ENCODE assay signal across 8 cellular contexts in the genomic region with DNA sequence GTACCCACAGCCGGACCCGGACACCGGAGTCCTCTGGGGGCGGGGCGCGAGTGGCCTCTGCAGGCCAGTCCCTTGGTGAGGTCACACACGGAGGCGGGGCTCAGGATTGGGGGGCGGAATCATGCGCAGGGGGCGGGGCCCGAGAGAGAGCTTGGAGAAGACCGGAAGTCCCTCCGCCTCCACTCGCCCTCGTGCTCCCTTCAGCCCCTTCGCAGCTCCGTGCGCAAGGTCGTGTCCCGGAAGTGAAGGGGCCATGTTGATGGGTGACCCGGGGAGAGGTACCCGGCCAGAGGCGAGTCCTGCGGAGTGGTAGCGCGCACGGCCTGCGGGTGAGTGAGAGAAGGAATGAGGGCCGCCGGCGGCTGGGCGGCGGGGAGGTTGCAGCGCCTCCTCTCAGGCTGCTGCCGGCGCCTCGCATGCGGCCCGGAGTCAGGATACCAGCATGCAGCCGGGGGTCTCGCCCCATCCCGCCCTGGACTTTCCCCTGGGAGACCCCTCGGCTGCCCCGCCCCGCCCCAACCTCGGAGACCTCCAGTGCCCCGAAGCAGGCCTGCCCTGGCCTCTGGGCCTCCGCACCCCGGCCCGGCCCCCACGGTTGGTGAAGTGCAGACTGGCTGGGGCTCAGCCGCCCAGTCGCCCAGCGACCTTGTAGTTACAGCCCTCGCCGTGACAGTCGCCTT. TPM values are rescaled to one million over a fixed set of nuclear protein-coding genes. Genes with fewer than 3 reads are reported as not detected.
DNase-seq lines count a peak whose midpoint lies in the region; ATAC-seq and TF ChIP-seq lines count a peak whose summit lies in the region.

A gene (plus strand): TSS at position 182 of the 680 bp plus-strand sequence. CDS start 9,005 bp downstream, outside the sequence.

- H3K9ac ChIP-seq in DND-41 (ENCODE audit: low read depth, low read length), result peak within 1 kb of the TSS; percentile 83

- DNase-seq in DND-41, result peak; percentile 93
- peak; percentile 95 for DNase-seq in LHCN-M2 (ENCODE audit: low read depth)
- DNase-seq in RWPE1 (ENCODE audit: low spot score), result peak; percentile 82
- DNase-seq in activated T-helper 2 cell treated with anti-CD3 and anti-CD28 coated beads, Interferon-gamma antibody, Interleukin-2, Interleukin-4, amounts not matched to agents 10 μg/mL and 5 μg/mL and 100 μg/mL, durations not matched to agents 14 hours and 24 hours and 36 hours (ENCODE audit: low spot score), result peak; percentile 88
- peak; percentile 92 for DNase-seq in fibroblast of peridontal ligament (ENCODE audit: extremely low read depth)
- DNase-seq in natural killer cell treated with Interleukin-12 subunit alpha and Interleukin-12 subunit beta and Interleukin-15 and Interleukin-18, amount 100 ng/mL, for 72 hours (ENCODE audit: low spot score), result peak; percentile 99
- DNase-seq in stimulated activated naive CD8-positive, alpha-beta T cell treated with anti-CD3 and anti-CD28 coated beads, Interleukin-15, Interleukin-2, amounts not matched to agents 100 U/mL and 50 U/mL, for 24 hours, result peak; percentile 97

- peaks cover 26% of the 10 kb centered on the region for H3K4me1 Mint-ChIP-seq in activated T-helper 2 cell treated with anti-CD3 and anti-CD28 coated beads, Interferon-gamma antibody, Interleukin-2, Interleukin-4, amounts not matched to agents 10 μg/mL and 5 μg/mL and 100 μg/mL, durations not matched to agents 14 hours and 24 hours and 36 hours (ENCODE audit: low read depth)
- H3K4me1 Mint-ChIP-seq in natural killer cell treated with Interleukin-12 subunit alpha and Interleukin-12 subunit beta and Interleukin-15 and Interleukin-18, amount 100 ng/mL, for 72 hours (ENCODE audit: low read depth in 2 of 2), result peaks cover 26 to 42% of the 10 kb centered on the region in 2 donors

- peak within 1 kb of the TSS; percentile 84 for H2AFZ ChIP-seq in DND-41 (ENCODE audit: low read depth, low read length)

- peaks cover 43% of the 10 kb centered on the region for H3K36me3 Mint-ChIP-seq in activated T-helper 2 cell treated with anti-CD3 and anti-CD28 coated beads, Interferon-gamma antibody, Interleukin-2, Interleukin-4, amounts not matched to agents 10 μg/mL and 5 μg/mL and 100 μg/mL, durations not matched to agents 14 hours and 24 hours and 36 hours (ENCODE audit: low read depth)
- peaks cover 24% of the 10 kb centered on the region for H3K36me3 Mint-ChIP-seq in natural killer cell treated with Interleukin-12 subunit alpha and Interleukin-12 subunit beta and Interleukin-15 and Interleukin-18, amount 100 ng/mL, for 72 hours

- H3K36me3 ChIP-seq in DND-41 (ENCODE audit: insufficient read depth, low read length), result peaks cover 39% of the 10 kb centered on the region

- H3K4me1 ChIP-seq in DND-41 (ENCODE audit: insufficient read depth, low read length), result peaks cover 34% of the 10 kb centered on the region

- peaks cover 25% of the 10 kb centered on the region; the same call in 1 of the 2 replicates for H4K20me1 ChIP-seq in DND-41 (ENCODE audit: insufficient read depth, low read length)

- CTCF ChIA-PET in RWPE1 (lab: Yijun Ruan, JAX), result interaction anchor here (0.9 kb wide), 1 partner anchor 12 kb away, joined by 3 read pairs; no protein-coding TSS in a partner anchor

- peak within 1 kb of the TSS; percentile 98 for H3K27ac Mint-ChIP-seq in activated T-helper 2 cell treated with anti-CD3 and anti-CD28 coated beads, Interferon-gamma antibody, Interleukin-2, Interleukin-4, amounts not matched to agents 10 μg/mL and 5 μg/mL and 100 μg/mL, durations not matched to agents 14 hours and 24 hours and 36 hours
- H3K27ac Mint-ChIP-seq in natural killer cell treated with Interleukin-12 subunit alpha and Interleukin-12 subunit beta and Interleukin-15 and Interleukin-18, amount 100 ng/mL, for 72 hours, result peak within 1 kb of the TSS; percentile 87 to 90

- H3K9me3 Mint-ChIP-seq in activated T-helper 2 cell treated with anti-CD3 and anti-CD28 coated beads, Interferon-gamma antibody, Interleukin-2, Interleukin-4, amounts not matched to agents 10 μg/mL and 5 μg/mL and 100 μg/mL, durations not matched to agents 14 hours and 24 hours and 36 hours, result no peaks in the 10 kb centered on the region
- no peaks in the 10 kb centered on the region for H3K9me3 Mint-ChIP-seq in natural killer cell treated with Interleukin-12 subunit alpha and Interleukin-12 subunit beta and Interleukin-15 and Interleukin-18, amount 100 ng/mL, for 72 hours

- H3K27ac ChIP-seq in DND-41 (ENCODE audit: low read length) (peak within 1 kb of the TSS; percentile 76), RWPE1 (peak within 1 kb of the TSS; percentile 73)

- peaks cover 49% of the 10 kb centered on the region for H3K79me2 ChIP-seq in DND-41 (ENCODE audit: insufficient read depth, low read length)

- H3K4me2 ChIP-seq in DND-41 (ENCODE audit: insufficient read depth, low read length), result peak within 1 kb of the TSS; percentile 99

- intact Hi-C loops in activated T-helper 2 cell treated with anti-CD3 and anti-CD28 coated beads, Interferon-gamma antibody, Interleukin-2, Interleukin-4, amounts not matched to agents 10 μg/mL and 5 μg/mL and 100 μg/mL, durations not matched to agents 14 hours and 24 hours and 36 hours (cut with micrococcal nuclease), result loop anchor here (1.0 to 2.0 kb wide), 2 partner anchors 18 to 31 kb away; a partner anchor contains a TSS

- no peak for TF ChIP-seq CTCF in DND-41 (IDR thresholded peaks at IDR 0.05; ENCODE audit: borderline replicate concordance, extremely low read depth, low read length, poor library complexity, severe bottlenecking)
- TF ChIP-seq CTCF in RWPE1 (conservative IDR thresholded peaks at IDR 0.05; ENCODE audit: low read depth), result no peak

- peak; percentile 98 for ATAC-seq in DND-41 (ENCODE audit: insufficient read depth, low read depth)
- peak; percentile 83 for ATAC-seq in GM21825 (IDR thresholded peaks at IDR 0.05; ENCODE audit: unreplicated experiment)
- peak; percentile 98 to 99 for ATAC-seq in natural killer cell treated with Interleukin-12 subunit alpha and Interleukin-12 subunit beta and Interleukin-15 and Interleukin-18, amount 100 ng/mL, for 72 hours
- peak; percentile 97 for ATAC-seq in stimulated activated naive CD8-positive, alpha-beta T cell treated with anti-CD3 and anti-CD28 coated beads, Interleukin-15, Interleukin-2, amounts not matched to agents 100 U/mL and 50 U/mL, for 24 hours

- H3K9me3 ChIP-seq in DND-41 (ENCODE audit: insufficient read depth, low read length, severe bottlenecking), result no peaks in the 10 kb centered on the region

- POLR2A ChIA-PET in RWPE1 (lab: Yijun Ruan, JAX; ENCODE audit: low non-redundant PET), result interaction anchor here (0.9 kb wide), 1 partner anchor 18 kb away, joined by 4 read pairs; a partner anchor contains a TSS

- H3K4me3 Mint-ChIP-seq in activated T-helper 2 cell treated with anti-CD3 and anti-CD28 coated beads, Interferon-gamma antibody, Interleukin-2, Interleukin-4, amounts not matched to agents 10 μg/mL and 5 μg/mL and 100 μg/mL, durations not matched to agents 14 hours and 24 hours and 36 hours (ENCODE audit: low read depth), result peak within 1 kb of the TSS; percentile 99
- H3K4me3 Mint-ChIP-seq in natural killer cell treated with Interleukin-12 subunit alpha and Interleukin-12 subunit beta and Interleukin-15 and Interleukin-18, amount 100 ng/mL, for 72 hours, result peak within 1 kb of the TSS; percentile 97

- no peaks in the 10 kb centered on the region for H3K27me3 ChIP-seq in DND-41 (ENCODE audit: insufficient read depth, low read length, poor library complexity)

- peak within 1 kb of the TSS; percentile 94 to 95 for H3K4me3 ChIP-seq in DND-41 (ENCODE audit: low read depth in 1 of 2, low read length in 2 of 2)

- no peaks in the 10 kb centered on the region for H3K27me3 Mint-ChIP-seq in activated T-helper 2 cell treated with anti-CD3 and anti-CD28 coated beads, Interferon-gamma antibody, Interleukin-2, Interleukin-4, amounts not matched to agents 10 μg/mL and 5 μg/mL and 100 μg/mL, durations not matched to agents 14 hours and 24 hours and 36 hours (ENCODE audit: low read depth)
- no peaks in the 10 kb centered on the region for H3K27me3 Mint-ChIP-seq in natural killer cell treated with Interleukin-12 subunit alpha and Interleukin-12 subunit beta and Interleukin-15 and Interleukin-18, amount 100 ng/mL, for 72 hours

RNA-seq across cellular contexts. Expression of the gene that starts here (rescaled TPM):
- total RNA-seq in LHCN-M2 (2014; rRNA removed), result 27.9 and 33.0 TPM in 2 replicates
- polyA plus RNA-seq in LHCN-M2 (2012), result 15.3 TPM
- total RNA-seq in activated T-helper 2 cell treated with anti-CD3 and anti-CD28 coated beads, Interferon-gamma antibody, Interleukin-2, Interleukin-4, amounts not matched to agents 10 μg/mL and 5 μg/mL and 100 μg/mL, durations not matched to agents 14 hours and 24 hours and 36 hours, result 46.9 and 47.5 TPM in 2 replicates
- total RNA-seq in natural killer cell treated with Interleukin-12 subunit alpha and Interleukin-12 subunit beta and Interleukin-15 and Interleukin-18, amount 100 ng/mL, for 72 hours, result 10 to 100 TPM; 49.6 to 71.2 TPM

Comparison
In these comparisons a context has a peak if more than half of its experiments do, and no peak if none do; other contexts are left out.
1. Peak in every context shown above with its lines: DNase-seq, ATAC-seq, H3K4me3 ChIP-seq and H3K27ac ChIP-seq.